ENCODE assay signal across 8 cellular contexts in the genomic region with DNA sequence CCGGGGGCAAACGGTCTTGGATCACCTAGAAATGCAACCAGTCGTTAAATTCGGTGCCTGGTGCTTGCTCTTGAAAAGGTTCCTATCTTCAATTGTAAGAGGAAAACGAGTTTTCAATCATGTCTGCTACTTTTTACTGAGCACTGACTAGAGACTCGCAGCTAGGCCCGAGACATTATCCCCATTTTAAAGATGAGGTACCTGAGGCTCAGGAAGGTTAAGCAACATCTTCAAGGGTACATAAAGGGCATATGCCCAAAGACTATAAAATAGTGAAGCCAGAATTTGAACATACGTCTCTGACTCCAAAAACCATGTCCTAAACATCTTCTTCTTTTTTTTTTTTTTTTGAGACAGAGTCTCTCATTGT.
DNase-seq lines count a peak whose midpoint lies in the region; TF ChIP-seq lines count a peak whose summit lies in the region.

No MANE protein-coding gene starts in this region.

- peaks cover 22% of the 10 kb centered on the region for H3K27me3 Mint-ChIP-seq in nephron progenitor cell (ENCODE audit: low read depth, poor library complexity)

- peaks cover 4% of the 10 kb centered on the region for H3K9me3 Mint-ChIP-seq in nephron progenitor cell

- TF ChIP-seq CTCF in MM.1S (IDR thresholded peaks at IDR 0.05; ENCODE audit: low read length) (no peak), nephron progenitor cell (IDR thresholded peaks at IDR 0.05) (no peak)

- H4K20me1 ChIP-seq in BLaER1 (peaks cover 20% of the 10 kb centered on the region), MM.1S (ENCODE audit: insufficient read depth, low read length) (0 out of 2 replicates have a peak, but pooled peaks cover 3% of the 10 kb centered on the region)

- no peak overlapping the region for H3K27ac Mint-ChIP-seq in nephron progenitor cell

- no peaks in the 10 kb centered on the region for H3K36me3 ChIP-seq in BLaER1
- H3K36me3 ChIP-seq in MM.1S (replicated peaks; ENCODE audit: insufficient read depth, low read length), result no peaks in the 10 kb centered on the region
- no peaks in the 10 kb centered on the region for H3K36me3 ChIP-seq in duodenal mucosa (ENCODE audit: control insufficient read depth in 1 of 2, insufficient read depth in 2 of 2, low read length in 2 of 2)

- H3K9me3 ChIP-seq in BLaER1, result no peaks in the 10 kb centered on the region
- no peaks in the 10 kb centered on the region for H3K9me3 ChIP-seq in MM.1S (replicated peaks; ENCODE audit: insufficient read depth, low read length)
- H3K9me3 ChIP-seq in duodenal mucosa (ENCODE audit: control insufficient read depth in 1 of 2, low read length in 2 of 2), result no peaks in the 10 kb centered on the region

- no peak for DNase-seq in MM.1S
- DNase-seq in nephron progenitor cell, result no peak
- no peak for DNase-seq in stimulated activated CD8-positive, alpha-beta memory T cell treated with anti-CD3 and anti-CD28 coated beads, Interleukin-4, amount 100 ng/mL, for 48 hours
- DNase-seq in NCI-H2029 (lab: John Stamatoyannopoulos, UW), result no peak
- DNase-seq in NCI-H1436 treated with DMSO at 0.1 percent for 48 hours (lab: John Stamatoyannopoulos, UW), result no peak
- DNase-seq in superior temporal gyrus (ENCODE audit: extremely low spot score), result no peak

- H3K4me1 ChIP-seq in BLaER1, result peaks cover 23% of the 10 kb centered on the region
- peaks cover 15% of the 10 kb centered on the region for H3K4me1 ChIP-seq in MM.1S (ENCODE audit: low read length)
- H3K4me1 ChIP-seq in duodenal mucosa (ENCODE audit: control insufficient read depth in 1 of 2, insufficient read depth in 2 of 2, low read length in 2 of 2), result peaks cover 7 to 14% of the 10 kb centered on the region in 2 donors

- H3K9ac ChIP-seq in BLaER1, result no peak overlapping the region; the same call in 1 of the 2 replicates
- peak overlapping the region; percentile 73 for H3K9ac ChIP-seq in MM.1S (ENCODE audit: low read length)
- H3K9ac ChIP-seq in duodenal mucosa (ENCODE audit: low read depth in 1 of 2, low read length in 2 of 2), result peak overlapping the region; percentile 69 to 80

- H3K36me3 Mint-ChIP-seq in nephron progenitor cell (ENCODE audit: low read depth), result peaks cover 8% of the 10 kb centered on the region

- 0 out of 2 replicates have a peak overlapping the region, but pooled peaks have one; percentile 5 for H3K27ac ChIP-seq in BLaER1
- peak overlapping the region; percentile 53; the same call in 1 of the 2 replicates for H3K27ac ChIP-seq in MM.1S (ENCODE audit: low read length)
- H3K27ac ChIP-seq in duodenal mucosa (ENCODE audit: low read depth, low read length), result peak overlapping the region; percentile 10

- H3K79me2 ChIP-seq in MM.1S (ENCODE audit: low read length), result peaks cover 43% of the 10 kb centered on the region

- H3K4me3 ChIP-seq in BLaER1 (peak overlapping the region; percentile 84), MM.1S (ENCODE audit: low read length) (peak overlapping the region; percentile 89), duodenal mucosa (ENCODE audit: low read depth in 1 of 2, low read length in 2 of 2) (peak overlapping the region; percentile 89 to 94)

- H3K4me3 Mint-ChIP-seq in nephron progenitor cell, result peak overlapping the region; percentile 100

- peak overlapping the region; percentile 94 for H2AFZ ChIP-seq in MM.1S (ENCODE audit: low read length)

- H3K27me3 ChIP-seq in BLaER1, result no peaks in the 10 kb centered on the region
- no peaks in the 10 kb centered on the region for H3K27me3 ChIP-seq in MM.1S (replicated peaks; ENCODE audit: insufficient read depth, low read length)
- H3K27me3 ChIP-seq in duodenal mucosa (ENCODE audit: control insufficient read depth in 1 of 2, insufficient read depth in 2 of 2, low read length in 2 of 2), result no peaks in the 10 kb centered on the region

- H3K4me1 Mint-ChIP-seq in nephron progenitor cell, result peaks cover 21% of the 10 kb centered on the region

- no peaks in the 10 kb centered on the region for H3K9me2 ChIP-seq in MM.1S (replicated peaks; ENCODE audit: insufficient read depth, low read length)

- H3K4me2 ChIP-seq in BLaER1, result peak overlapping the region; percentile 66
- peak overlapping the region; percentile 95 for H3K4me2 ChIP-seq in MM.1S (ENCODE audit: low read depth, low read length)

- peaks cover 8% of the 10 kb centered on the region for H3F3A ChIP-seq in MM.1S (ENCODE audit: insufficient read depth, low read length)
